ENCODE assay signal across 20 cellular contexts in genomic region chr3:125556314-125556713, GRCh38. TPM values are rescaled to one million over a fixed set of nuclear protein-coding genes. Genes with fewer than 3 reads are reported as not detected.
DNase-seq lines count a peak whose midpoint lies in the region; ATAC-seq, FAIRE-seq and TF ChIP-seq lines count a peak whose summit lies in the region.
"Had no signal": no experiment of that assay in that cellular context is flagged by ENCODE, and none has a peak within 500 bp of the region (broad histone marks: within the 10 kb centered on the region; RNA-seq: fewer than 3 reads in every experiment).

No MANE protein-coding gene starts in this region.

- no peak overlapping the region for H3K18ac ChIP-seq in mesenchymal stem cell (ENCODE audit: low read depth in 1 of 2, low read length in 2 of 2)

- no peak overlapping the region for H3K14ac ChIP-seq in mesenchymal stem cell (ENCODE audit: low read length in 2 of 2)

- POLR2A ChIA-PET in SK-N-SH (lab: Yijun Ruan, JAX), result no interaction called here

- no peak for TF ChIP-seq EP300 in SK-N-SH (IDR thresholded peaks at IDR 0.05; ENCODE audit: borderline replicate concordance in 1 of 2, low read depth in 1 of 2, low read length in 1 of 2)

- peak; percentile 12 for DNase-seq in AG10803 (ENCODE audit: low read depth)
- DNase-seq in HTR-8/SVneo (ENCODE audit: insufficient read length, low spot score), result peak; percentile 15
- DNase-seq in cardiac fibroblast (ENCODE audit: low read depth in 2 of 2), result peak; percentile 42 to 50
- peak; percentile 85 for DNase-seq in mesenchymal stem cell
- DNase-seq in SK-N-SH, result no peak
- DNase-seq in NCI-H146 treated with DMSO at 0.1 percent for 48 hours (lab: John Stamatoyannopoulos, UW; ENCODE audit: unreplicated experiment), result no peak
- no peak for DNase-seq in NCI-H128 (lab: John Stamatoyannopoulos, UW; ENCODE audit: unreplicated experiment)
- DNase-seq: activated CD4-positive, alpha-beta T cell treated with anti-CD3 and anti-CD28 coated beads, Interleukin-2, amount 50 U/mL, for 1 hour; activated T-cell treated with anti-CD3 and anti-CD28 coated beads, Interleukin-2, amount 50 U/mL, for 72 hours; DMS153; effector CD4-positive, alpha-beta T cell; gastrocnemius medialis; H9; NCI-H1417; NCI-H446; SJCRH30; stimulated activated naive CD8-positive, alpha-beta T cell treated with anti-CD3 and anti-CD28 coated beads, Interleukin-15, amount 100 ng/mL, for 72 hours had no signal

- ATAC-seq in HG03045 (IDR thresholded peaks at IDR 0.05; ENCODE audit: unreplicated experiment), result no peak
- ATAC-seq: stimulated activated naive CD8-positive, alpha-beta T cell treated with anti-CD3 and anti-CD28 coated beads, Interleukin-15, amount 100 ng/mL, for 72 hours had no signal

- no peak overlapping the region for H4K91ac ChIP-seq in mesenchymal stem cell (ENCODE audit: low read length)

- H3K79me2 ChIP-seq in SK-N-SH (ENCODE audit: insufficient read depth), result no peaks in the 10 kb centered on the region

- H3K36me3 ChIP-seq in mesenchymal stem cell (ENCODE audit: control insufficient read depth in 1 of 2, insufficient read depth in 2 of 2, low read depth in 1 of 2, low read length in 2 of 2), result peaks cover 22 to 42% of the 10 kb centered on the region in 2 experiments
- peaks cover 15 to 24% of the 10 kb centered on the region in 2 experiments for H3K36me3 ChIP-seq in SK-N-SH (replicated peaks in 1 of 2; ENCODE audit: control insufficient read depth in 1 of 2, insufficient read depth in 2 of 2, low read length in 1 of 2)

- no peaks in the 10 kb centered on the region for H3K27me3 ChIP-seq in mesenchymal stem cell (ENCODE audit: control insufficient read depth in 1 of 2, insufficient read depth in 1 of 2, low read length in 2 of 2)
- H3K27me3 ChIP-seq in SK-N-SH (ENCODE audit: insufficient read depth), result no peaks in the 10 kb centered on the region
- H3K27me3 ChIP-seq: BLaER1, gastrocnemius medialis, SJCRH30 had no signal

- H2AFZ ChIP-seq in mesenchymal stem cell (ENCODE audit: low read depth, low read length), result no peak overlapping the region
- H2AFZ ChIP-seq in SK-N-SH (ENCODE audit: low read depth), result no peak overlapping the region

- no peak overlapping the region for H3K27ac ChIP-seq in mesenchymal stem cell (ENCODE audit: low read length, poor library complexity, severe bottlenecking)
- no peak overlapping the region for H3K27ac ChIP-seq in SK-N-SH (ENCODE audit: low read depth in 2 of 2, low read length in 1 of 2)
- H3K27ac ChIP-seq: BLaER1, SJCRH30, skin epidermis had no signal

- H3K9me3 ChIP-seq in mesenchymal stem cell (ENCODE audit: control insufficient read depth, low read length) (no peaks in the 10 kb centered on the region), SK-N-SH (no peaks in the 10 kb centered on the region)
- H3K9me3 ChIP-seq: BLaER1, gastrocnemius medialis, SJCRH30 had no signal

- CTCF ChIA-PET in SK-N-SH (lab: Yijun Ruan, JAX), result interaction anchor here (0.6 to 1.5 kb wide), 5 partner anchors 11 to 393 kb away, joined by 3 to 5 read pairs (median 3); no protein-coding TSS in a partner anchor

- H3K4me1 ChIP-seq in mesenchymal stem cell (ENCODE audit: control insufficient read depth, insufficient read depth, low read depth, low read length) (peaks cover 2% of the 10 kb centered on the region), SK-N-SH (ENCODE audit: control insufficient read depth in 1 of 2, insufficient read depth in 2 of 2, low read depth in 1 of 2, low read length in 1 of 2) (no peaks in the 10 kb centered on the region)
- H3K4me1 ChIP-seq: BLaER1, gastrocnemius medialis, SJCRH30 had no signal

- no peak overlapping the region for H3K23ac ChIP-seq in mesenchymal stem cell (ENCODE audit: low read length in 2 of 2)

- no peak overlapping the region for H2BK5ac ChIP-seq in mesenchymal stem cell (ENCODE audit: low read depth, low read length, poor library complexity, severe bottlenecking)

- H3K79me1 ChIP-seq in mesenchymal stem cell (replicated peaks; ENCODE audit: low read length, poor library complexity, severe bottlenecking), result peaks cover 3% of the 10 kb centered on the region

- H3K9me2 ChIP-seq in SK-N-SH, result no peaks in the 10 kb centered on the region

- H3K4me2 ChIP-seq in mesenchymal stem cell (ENCODE audit: low read length, poor library complexity, severe bottlenecking), result no peak overlapping the region
- no peak overlapping the region for H3K4me2 ChIP-seq in SK-N-SH
- H3K4me2 ChIP-seq: BLaER1 had no signal

- H4K20me1 ChIP-seq in SK-N-SH (ENCODE audit: insufficient read depth), result no peaks in the 10 kb centered on the region
- H4K20me1 ChIP-seq: BLaER1 had no signal

- no peak overlapping the region for H3K4ac ChIP-seq in mesenchymal stem cell (ENCODE audit: low read depth in 1 of 2, low read length in 2 of 2)

- TF ChIP-seq CTCF in AG10803 (conservative IDR thresholded peaks at IDR 0.05; ENCODE audit: low read length), result no peak
- TF ChIP-seq CTCF in cardiac fibroblast (IDR thresholded peaks at IDR 0.05; ENCODE audit: low read depth, low read length), result no peak
- no peak for TF ChIP-seq CTCF in SK-N-SH (IDR thresholded peaks at IDR 0.05)

- H4K8ac ChIP-seq in mesenchymal stem cell (ENCODE audit: low read length), result no peak overlapping the region

- WGBS in mesenchymal stem cell, result 60% methylated on average over 1 of the region's 1 CpG
- 82% methylated on average over 1 of the region's 1 CpG for WGBS in SK-N-SH (ENCODE audit: low lambda C conversion rate)

- no peak overlapping the region for H2BK120ac ChIP-seq in mesenchymal stem cell (ENCODE audit: low read depth, low read length)

- no peak for TF ChIP-seq RAD21 in SK-N-SH (IDR thresholded peaks at IDR 0.05; ENCODE audit: low read length)

- no peaks in the 10 kb centered on the region for H3F3A ChIP-seq in SK-N-SH (replicated peaks; ENCODE audit: insufficient read depth)

- H2AK5ac ChIP-seq in mesenchymal stem cell (ENCODE audit: low read length, severe bottlenecking), result no peak overlapping the region

- no peak overlapping the region for H3K9ac ChIP-seq in mesenchymal stem cell (ENCODE audit: low read length)
- H3K9ac ChIP-seq in SK-N-SH, result no peak overlapping the region
- H3K9ac ChIP-seq: BLaER1 had no signal

- no peak overlapping the region for H2BK15ac ChIP-seq in mesenchymal stem cell (ENCODE audit: low read depth, poor library complexity, severe bottlenecking)

- FAIRE-seq in HTR-8/SVneo (lab: Jason Lieb, UNC), result no peak

- no peak overlapping the region for H3K4me3 ChIP-seq in AG10803 (ENCODE audit: low read length)
- no peak overlapping the region for H3K4me3 ChIP-seq in cardiac fibroblast (replicated peaks in 1 of 2; ENCODE audit: low read depth in 2 of 2, low read length in 2 of 2)
- H3K4me3 ChIP-seq in mesenchymal stem cell (ENCODE audit: insufficient read depth in 1 of 2, low read depth in 1 of 2, low read length in 2 of 2), result no peak overlapping the region
- H3K4me3 ChIP-seq in SK-N-SH (ENCODE audit: low read depth in 2 of 2, low read length in 1 of 2), result no peak overlapping the region
- H3K4me3 ChIP-seq: BLaER1, gastrocnemius medialis, SJCRH30, skin epidermis had no signal

- H2BK12ac ChIP-seq in mesenchymal stem cell (ENCODE audit: low read length in 2 of 2), result no peak overlapping the region

TF ChIP-seq in SK-N-SH, 30 proteins besides CTCF, POLR2A, EP300 and RAD21 (continues in another document):
- TF ChIP-seq GABPA (IDR thresholded peaks at IDR 0.05; ENCODE audit: low read depth) (no peak), SMC3 (IDR thresholded peaks at IDR 0.05; ENCODE audit: low read depth, low read length) (no peak), TEAD4 (IDR thresholded peaks at IDR 0.05; ENCODE audit: borderline replicate concordance, insufficient read depth) (no peak), IRF3 (IDR thresholded peaks at IDR 0.05; ENCODE audit: low read depth, low read length) (no peak)
- TF ChIP-seq, protein P1, sequence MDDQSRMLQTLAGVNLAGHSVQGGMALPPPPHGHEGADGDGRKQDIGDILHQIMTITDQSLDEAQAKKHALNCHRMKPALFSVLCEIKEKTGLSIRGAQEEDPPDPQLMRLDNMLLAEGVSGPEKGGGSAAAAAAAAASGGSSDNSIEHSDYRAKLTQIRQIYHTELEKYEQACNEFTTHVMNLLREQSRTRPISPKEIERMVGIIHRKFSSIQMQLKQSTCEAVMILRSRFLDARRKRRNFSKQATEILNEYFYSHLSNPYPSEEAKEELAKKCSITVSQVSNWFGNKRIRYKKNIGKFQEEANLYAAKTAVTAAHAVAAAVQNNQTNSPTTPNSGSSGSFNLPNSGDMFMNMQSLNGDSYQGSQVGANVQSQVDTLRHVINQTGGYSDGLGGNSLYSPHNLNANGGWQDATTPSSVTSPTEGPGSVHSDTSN (IDR thresholded peaks at IDR 0.05), result no peak

RNA-seq across cellular contexts. Expression of gene SNX4, which starts 36.3 kb away (rescaled TPM):
- 23.2 TPM for polyA plus RNA-seq in mesenchymal stem cell (2013, experiment 1 of 2)
- 24.8 TPM for polyA plus RNA-seq in mesenchymal stem cell (2013, experiment 2 of 2)
- polyA plus RNA-seq in SK-N-SH (2012; rRNA removed), result 5.1 and 7.6 TPM in 2 replicates
- polyA plus RNA-seq in SK-N-SH (2012; cell fraction: cytosol; rRNA removed), result 9.7 and 13.2 TPM in 2 replicates
- 3.1 and 7.0 TPM in 2 replicates for polyA plus RNA-seq in SK-N-SH (2012; cell fraction: nucleus; rRNA removed)

RNA-seq across cellular contexts. Expression of gene OSBPL11, which starts 39.0 kb away (rescaled TPM):
- polyA plus RNA-seq in mesenchymal stem cell (2013, experiment 1 of 2), result 9.7 TPM
- polyA plus RNA-seq in mesenchymal stem cell (2013, experiment 2 of 2), result 10.0 TPM
- polyA plus RNA-seq in SK-N-SH (2012; rRNA removed), result 2.5 and 3.6 TPM in 2 replicates
- 4.7 and 5.1 TPM in 2 replicates for polyA plus RNA-seq in SK-N-SH (2012; cell fraction: cytosol; rRNA removed)
- polyA plus RNA-seq in SK-N-SH (2012; cell fraction: nucleus; rRNA removed), result 1.1 and 3.0 TPM in 2 replicates

Comparison
In these comparisons a context has a peak if more than half of its experiments do, and no peak if none do; other contexts are left out.
1. DNase-seq: peak in AG10803 (single experiment), HTR-8/SVneo (single experiment), cardiac fibroblast (2 of 2) and mesenchymal stem cell (single experiment); none in SK-N-SH (single experiment), NCI-H146 treated with DMSO at 0.1 percent for 48 hours (single experiment) and NCI-H128 (single experiment).